8 cellular contexts compared by ENCODE assay signal in genomic region chr7:83936056-83936703, GRCh38.
DNase-seq lines count a peak whose midpoint lies in the region; ATAC-seq and TF ChIP-seq lines count a peak whose summit lies in the region.

No MANE protein-coding gene starts in this region.

- H3K4me1 Mint-ChIP-seq in brain (peaks cover 10% of the 10 kb centered on the region), immature natural killer cell (no peaks in the 10 kb centered on the region)

- H3K4me3 ChIP-seq in GM12875 (ENCODE audit: low read depth, low read length) = no peak overlapping the region

- DNase-seq in A172 (ENCODE audit: low spot score) (peak; percentile 58), NCI-H1092 treated with DMSO at 0.1 percent for 48 hours (lab: John Stamatoyannopoulos, UW) (peak; percentile 47), SKM-1 (lab: John Stamatoyannopoulos, UW; ENCODE audit: unreplicated experiment) (peak; percentile 61), immature natural killer cell (peak in 2 of 3 donors; percentile 1 to 27)
- peak; percentile 9 to 29 for DNase-seq in stimulated activated CD4-positive, alpha-beta T cell treated with anti-CD3 and anti-CD28 coated beads, Interleukin-15, amount 100 ng/mL, for 48 hours (ENCODE audit: low read depth in 2 of 2)

- H3K36me3 Mint-ChIP-seq in brain = no peaks in the 10 kb centered on the region
- no peaks in the 10 kb centered on the region for H3K36me3 Mint-ChIP-seq in immature natural killer cell

- ATAC-seq in HG02678 (IDR thresholded peaks at IDR 0.05; ENCODE audit: unreplicated experiment) = peak; percentile 77

- H3K4me3 Mint-ChIP-seq in brain = no peak overlapping the region
- no peak overlapping the region for H3K4me3 Mint-ChIP-seq in immature natural killer cell

- peak overlapping the region in 3 of 5 experiments; percentile 13 to 20 (median 15) for H3K27ac Mint-ChIP-seq in brain
- H3K27ac Mint-ChIP-seq in immature natural killer cell = no peak overlapping the region

- H3K27me3 Mint-ChIP-seq in brain = no peaks in the 10 kb centered on the region
- peaks cover 0 to 4% (median 1%) of the 10 kb centered on the region in 3 donors for H3K27me3 Mint-ChIP-seq in immature natural killer cell (ENCODE audit: low read depth in 3 of 3)

- no peaks in the 10 kb centered on the region for H3K9me3 Mint-ChIP-seq in brain
- peaks cover 0 to 32% (median 4%) of the 10 kb centered on the region in 6 donors for H3K9me3 Mint-ChIP-seq in immature natural killer cell

- TF ChIP-seq CTCF in GM12875 (IDR thresholded peaks at IDR 0.05; ENCODE audit: borderline replicate concordance, insufficient read depth, low read depth, low read length) (peak; percentile 69), brain (conservative IDR thresholded peaks at IDR 0.05) (peak; percentile 85 to 89)

Comparison
In these comparisons a context has a peak if more than half of its experiments do, and no peak if none do; other contexts are left out.
1. H3K27ac Mint-ChIP-seq: peak in brain (3 of 5); none in immature natural killer cell (0 of 6).
2. Peak in every context shown above with its lines, with median percentiles within 50 percentile points of each other: DNase-seq.